8 cellular contexts compared by ENCODE assay signal in genomic region chr7:137820677-137821420, GRCh38. TPM values are rescaled to one million over a fixed set of nuclear protein-coding genes. Genes with fewer than 3 reads are reported as not detected.
DNase-seq lines count a peak whose midpoint lies in the region; ATAC-seq and TF ChIP-seq lines count a peak whose summit lies in the region.

No MANE protein-coding gene starts in this region.

- H3K27me3 ChIP-seq in ascending aorta, result no peaks in the 10 kb centered on the region

- H3K27me3 Mint-ChIP-seq in effector memory CD8-positive, alpha-beta T cell, result peaks cover 24 to 43% of the 10 kb centered on the region in 2 donors

- intact Hi-C loops in ascending aorta (cut with DNase I), result no loop called here

- ATAC-seq in HG03108 (IDR thresholded peaks at IDR 0.05; ENCODE audit: unreplicated experiment) (peak; percentile 58), GM19467 (IDR thresholded peaks at IDR 0.05; ENCODE audit: unreplicated experiment) (no peak)
- no peak for ATAC-seq in effector memory CD8-positive, alpha-beta T cell (replicated peaks)

- H3K4me3 ChIP-seq in GM12865 (ENCODE audit: low read depth, low read length) (peak overlapping the region; percentile 7; the same call in 1 of the 2 replicates), ascending aorta (peak overlapping the region; percentile 3 to 45)

- no peak overlapping the region for H3K4me3 Mint-ChIP-seq in effector memory CD8-positive, alpha-beta T cell

- H3K36me3 Mint-ChIP-seq in effector memory CD8-positive, alpha-beta T cell (ENCODE audit: insufficient read depth), result no peaks in the 10 kb centered on the region

- no peaks in the 10 kb centered on the region for H3K4me1 Mint-ChIP-seq in effector memory CD8-positive, alpha-beta T cell (ENCODE audit: low read depth in 2 of 2)

- no peak overlapping the region for H3K27ac Mint-ChIP-seq in effector memory CD8-positive, alpha-beta T cell

- no peak for TF ChIP-seq CTCF in GM12865 (IDR thresholded peaks at IDR 0.05; ENCODE audit: insufficient read depth, low read depth, low read length, missing control alignments)
- TF ChIP-seq CTCF in ascending aorta (IDR thresholded peaks at IDR 0.05), result no peak

- no peaks in the 10 kb centered on the region for H3K36me3 ChIP-seq in ascending aorta

- H3K4me1 ChIP-seq in ascending aorta, result peaks cover 0 to 17% of the 10 kb centered on the region in 2 donors

- peak; percentile 85 for DNase-seq in GM12865 (ENCODE audit: low read depth)
- DNase-seq in ascending aorta (ENCODE audit: low spot score in 2 of 2), result peak; percentile 31 to 86
- DNase-seq in kidney tubule cell (ENCODE audit: low spot score), result peak; percentile 26
- no peak for DNase-seq in SHP77 (lab: John Stamatoyannopoulos, UW)
- no peak for DNase-seq in HK-2 (ENCODE audit: unreplicated experiment)
- DNase-seq in effector memory CD8-positive, alpha-beta T cell, result no peak

- H3K9me3 Mint-ChIP-seq in effector memory CD8-positive, alpha-beta T cell, result no peaks in the 10 kb centered on the region

- peak overlapping the region; percentile 42 to 50 for H3K27ac ChIP-seq in ascending aorta

- H3K9me3 ChIP-seq in ascending aorta, result no peaks in the 10 kb centered on the region

RNA-seq across cellular contexts. Expression of gene DGKI, which starts 25.9 kb away (rescaled TPM):
- 13.4 TPM for total RNA-seq in ascending aorta

Comparison
In these comparisons a context has a peak if more than half of its experiments do, and no peak if none do; other contexts are left out.
1. DNase-seq: peak in GM12865 (single experiment), ascending aorta (2 of 2) and kidney tubule cell (single experiment); none in SHP77 (0 of 2), HK-2 (single experiment) and effector memory CD8-positive, alpha-beta T cell (0 of 3).